Comparison of ENCODE assay signal across 24 cellular contexts in genomic region chr12:51702582-51702981, GRCh38.
"Had no signal": no experiment of that assay in that cellular context is flagged by ENCODE, and none has a peak within 500 bp of the region (broad histone marks: within the 10 kb centered on the region; RNA-seq: fewer than 3 reads in every experiment).

No MANE protein-coding gene starts in this region.

- H3K27ac Mint-ChIP-seq: IgD-negative memory B cell had no signal

- H3K27me3 ChIP-seq: SJSA1 had no signal

- H3K9ac ChIP-seq: KMS-11 had no signal

- FAIRE-seq: HTR-8/SVneo, K562, RCC 7860 had no signal

- H3K4me2 ChIP-seq: KMS-11 had no signal

- H3K9me3 ChIP-seq: SJSA1 had no signal

- H3K4me1 Mint-ChIP-seq: IgD-negative memory B cell had no signal

- H3K4me1 ChIP-seq: SJSA1 had no signal

- H3K27ac ChIP-seq: HL-60, KMS-11, SJSA1, SK-N-MC had no signal

- H3K27me3 Mint-ChIP-seq: IgD-negative memory B cell had no signal

- H3K4me3 ChIP-seq: K562, SJSA1, SK-N-MC had no signal

- DNase-seq: Kasumi-1, MM.1S, NCI-H1092 treated with DMSO at 0.1 percent for 48 hours, NCI-H187, NCI-H2029, NCI-H2081 treated with DMSO at 0.1 percent for 48 hours, NCI-H2171, NCI-H226, NCI-H446, NCI-H510A, NCI-H524 treated with DMSO at 0.1 percent for 48 hours, NCI-H69, NCI-H774, Right ventricle myocardium superior, RPMI8226, SIG-M5 had no signal

- ATAC-seq: K562 had no signal

- H3K9me3 Mint-ChIP-seq: IgD-negative memory B cell had no signal

- H3K4me3 Mint-ChIP-seq: IgD-negative memory B cell had no signal
